Comparison of ENCODE assay signal across 8 cellular contexts in genomic region chr17:27793168-27793905, GRCh38. TPM values are rescaled to one million over a fixed set of nuclear protein-coding genes. Genes with fewer than 3 reads are reported as not detected.
A peak's percentile ranks its signal among the peaks of the same experiment; 100 is the strongest.
DNase-seq lines count a peak whose midpoint lies in the region; TF ChIP-seq lines count a peak whose summit lies in the region.

No MANE protein-coding gene starts in this region.

- H3K4me1 ChIP-seq in ectodermal cell (ENCODE audit: control insufficient read depth, insufficient read depth, low read length) (no peaks in the 10 kb centered on the region), muscle layer of duodenum (ENCODE audit: control insufficient read depth in 1 of 2, insufficient read depth in 2 of 2, low read length in 2 of 2) (peaks cover 0 to 11% of the 10 kb centered on the region in 2 donors)

- no peak for TF ChIP-seq RAD21 in Ishikawa (IDR thresholded peaks at IDR 0.05; ENCODE audit: low read depth)

- WGBS in ectodermal cell, 2 experiments = 2 to 4% methylated on average over 57 to 58 of the region's 58 CpGs

- no peak for TF ChIP-seq EP300 in Ishikawa (IDR thresholded peaks at IDR 0.05; ENCODE audit: borderline replicate concordance)

- H3K4me3 ChIP-seq in ectodermal cell (ENCODE audit: insufficient read depth, low read depth, low read length) (peak overlapping the region; percentile 36), muscle layer of duodenum (ENCODE audit: low read depth in 1 of 2, low read length in 2 of 2) (peak overlapping the region; percentile 19 to 60)

- H3K27ac ChIP-seq in ectodermal cell (ENCODE audit: insufficient read depth, low read depth, low read length, poor library complexity, severe bottlenecking) (no peak overlapping the region), muscle layer of duodenum (ENCODE audit: low read length) (no peak overlapping the region)

- H3K9me3 ChIP-seq in ectodermal cell (ENCODE audit: control insufficient read depth, low read length) (no peaks in the 10 kb centered on the region), muscle layer of duodenum (ENCODE audit: control insufficient read depth in 1 of 2, low read length in 2 of 2) (no peaks in the 10 kb centered on the region)

- H3K36me3 ChIP-seq in ectodermal cell (ENCODE audit: control insufficient read depth, insufficient read depth, low read length) = no peaks in the 10 kb centered on the region
- H3K36me3 ChIP-seq in muscle layer of duodenum (ENCODE audit: control insufficient read depth in 1 of 2, insufficient read depth in 2 of 2, low read length in 2 of 2) = no peaks in the 10 kb centered on the region

- DNase-seq in Ammon's horn (ENCODE audit: low spot score) (peak; percentile 23), NCI-H146 (lab: John Stamatoyannopoulos, UW) (no peak), T1000 (lab: John Stamatoyannopoulos, UW) (no peak), occipital lobe (lab: John Stamatoyannopoulos, UW) (no peak)
- DNase-seq in activated CD8-positive, alpha-beta memory T cell treated with anti-CD3 and anti-CD28 coated beads, Interleukin-2, amount 50 U/mL, for 48 hours = no peak

- peaks cover 33% of the 10 kb centered on the region for H3K27me3 ChIP-seq in ectodermal cell (ENCODE audit: control insufficient read depth, insufficient read depth, low read length, poor library complexity, severe bottlenecking)
- H3K27me3 ChIP-seq in muscle layer of duodenum (ENCODE audit: low read depth, low read length) = no peaks in the 10 kb centered on the region

TF ChIP-seq in Ishikawa, 13 proteins besides CTCF, POLR2A, EP300 and RAD21:
- no peak for TF ChIP-seq TEAD4 (IDR thresholded peaks at IDR 0.05)
- TF ChIP-seq MAX (IDR thresholded peaks at IDR 0.05) = peak; percentile 73

RNA-seq across cellular contexts. Expression of gene NOS2, which starts 7.0 kb away (rescaled TPM):
- 92.6 TPM for polyA plus RNA-seq in ectodermal cell (2013, experiment 1 of 4)
- polyA plus RNA-seq in ectodermal cell (2013, experiment 2 of 4) = 217 TPM
- 65.0 TPM for polyA plus RNA-seq in ectodermal cell (2013, experiment 3 of 4)
- polyA plus RNA-seq in ectodermal cell (2013, experiment 4 of 4) = 121 TPM
- total RNA-seq in occipital lobe = 0.47 TPM
